1 cellular context compared by ENCODE assay signal in the genomic region with DNA sequence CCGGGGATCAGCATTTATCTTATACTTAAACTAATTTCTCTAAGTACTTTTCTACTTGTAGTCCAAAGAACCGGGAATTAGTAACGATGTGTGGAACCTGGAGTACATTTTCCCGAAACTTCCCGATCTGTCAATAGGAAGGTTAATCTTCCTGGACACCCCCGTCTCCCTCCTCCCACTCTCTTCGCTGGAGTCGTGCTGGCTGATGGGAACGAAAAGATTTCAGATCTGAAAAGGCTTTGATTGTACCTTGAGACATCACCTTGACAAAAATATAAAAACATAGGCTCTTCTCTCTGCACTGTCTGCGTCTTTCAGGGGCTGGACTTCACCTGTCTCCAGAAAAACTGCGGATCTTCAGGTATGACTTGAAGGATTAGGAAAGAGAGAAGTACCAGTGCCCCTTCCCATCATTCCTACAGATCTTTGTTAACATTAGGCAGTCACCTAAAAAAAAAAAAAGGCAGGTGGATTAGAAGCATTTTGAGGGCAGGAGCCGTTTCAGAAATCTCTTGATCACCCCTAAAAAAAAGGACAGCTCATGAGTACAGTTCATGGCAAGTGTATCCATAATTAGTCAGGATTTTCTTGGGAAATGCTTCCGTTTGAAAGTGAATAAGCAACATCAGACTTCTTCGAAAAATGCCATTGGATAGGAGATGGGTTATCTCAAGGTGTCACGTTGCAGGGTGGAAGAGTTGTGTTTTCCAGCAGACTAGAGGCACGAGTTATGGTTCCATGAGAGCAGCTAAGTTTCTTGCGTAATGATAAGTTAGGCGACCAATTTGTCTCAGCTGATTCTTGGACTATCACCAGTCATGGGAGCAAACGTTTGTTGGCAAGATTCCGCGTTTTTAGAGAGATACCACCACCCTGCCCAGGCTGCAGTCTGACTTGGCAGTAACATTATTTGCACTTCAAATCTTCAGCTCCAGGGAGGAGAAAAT.
TF ChIP-seq lines count a peak whose summit lies in the region.

No MANE protein-coding gene starts in this region.

TF ChIP-seq in H1, 55 proteins besides CTCF, POLR2A, EP300 and RAD21:
- TF ChIP-seq CTBP2 (IDR thresholded peaks at IDR 0.05; ENCODE audit: borderline replicate concordance, insufficient read depth, insufficient read length, low read length), result no peak
- TF ChIP-seq RNF2 (IDR thresholded peaks at IDR 0.05; ENCODE audit: borderline replicate concordance, low read depth, low read length, missing control alignments, poor library complexity, severe bottlenecking), result no peak
- TF ChIP-seq KDM5A (IDR thresholded peaks at IDR 0.05; ENCODE audit: low read length), result no peak
- no peak for TF ChIP-seq KDM1A (IDR thresholded peaks at IDR 0.05; ENCODE audit: borderline replicate concordance, low read length)
- TF ChIP-seq, protein P1, sequence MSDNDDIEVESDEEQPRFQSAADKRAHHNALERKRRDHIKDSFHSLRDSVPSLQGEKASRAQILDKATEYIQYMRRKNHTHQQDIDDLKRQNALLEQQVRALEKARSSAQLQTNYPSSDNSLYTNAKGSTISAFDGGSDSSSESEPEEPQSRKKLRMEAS (IDR thresholded peaks at IDR 0.05), result no peak
- no peak for TF ChIP-seq ASH2L (IDR thresholded peaks at IDR 0.05; ENCODE audit: low read length)
- TF ChIP-seq NANOG (IDR thresholded peaks at IDR 0.05; ENCODE audit: insufficient read depth, low read depth, low read length, poor library complexity, severe bottlenecking), result no peak
- TF ChIP-seq HDAC6 (IDR thresholded peaks at IDR 0.05; ENCODE audit: low read depth, low read length), result no peak
- TF ChIP-seq EZH2 (IDR thresholded peaks at IDR 0.05; ENCODE audit: low read depth, low read length, severe bottlenecking), result no peak
- no peak for TF ChIP-seq TBP (IDR thresholded peaks at IDR 0.05; ENCODE audit: low read depth, low read length)
- TF ChIP-seq, protein P2, sequence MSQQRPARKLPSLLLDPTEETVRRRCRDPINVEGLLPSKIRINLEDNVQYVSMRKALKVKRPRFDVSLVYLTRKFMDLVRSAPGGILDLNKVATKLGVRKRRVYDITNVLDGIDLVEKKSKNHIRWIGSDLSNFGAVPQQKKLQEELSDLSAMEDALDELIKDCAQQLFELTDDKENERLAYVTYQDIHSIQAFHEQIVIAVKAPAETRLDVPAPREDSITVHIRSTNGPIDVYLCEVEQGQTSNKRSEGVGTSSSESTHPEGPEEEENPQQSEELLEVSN (IDR thresholded peaks at IDR 0.05), result no peak
- no peak for TF ChIP-seq YY1 (IDR thresholded peaks at IDR 0.05; ENCODE audit: low read depth, low read length)
- TF ChIP-seq, protein P3, sequence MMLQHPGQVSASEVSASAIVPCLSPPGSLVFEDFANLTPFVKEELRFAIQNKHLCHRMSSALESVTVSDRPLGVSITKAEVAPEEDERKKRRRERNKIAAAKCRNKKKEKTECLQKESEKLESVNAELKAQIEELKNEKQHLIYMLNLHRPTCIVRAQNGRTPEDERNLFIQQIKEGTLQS (IDR thresholded peaks at IDR 0.05; ENCODE audit: insufficient read depth, low read depth, low read length), result no peak
- no peak for TF ChIP-seq BCL11A (IDR thresholded peaks at IDR 0.05; ENCODE audit: low read depth in 2 of 2, low read length in 2 of 2)
